8 cellular contexts compared by ENCODE assay signal in genomic region chr9:113564804-113565237, GRCh38.
DNase-seq lines count a peak whose midpoint lies in the region; ATAC-seq, FAIRE-seq and TF ChIP-seq lines count a peak whose summit lies in the region.

No MANE protein-coding gene starts in this region.

- no peaks in the 10 kb centered on the region for H3K9me3 ChIP-seq in GM12878 (replicated peaks; ENCODE audit: control insufficient read depth, insufficient read depth, low read length)
- H3K9me3 ChIP-seq in CD8-positive, alpha-beta memory T cell (ENCODE audit: low read length), result no peaks in the 10 kb centered on the region

- intact Hi-C loops in GM12878 (cut with micrococcal nuclease; ENCODE audit: unreplicated experiment), result loop anchor here (1.0 kb wide), 1 partner anchor 14 kb away; no protein-coding TSS in a partner anchor

- no peaks in the 10 kb centered on the region for H3K9me3 Mint-ChIP-seq in CD8-positive, alpha-beta memory T cell

- ATAC-seq in GM12878 (peak; percentile 6; the same call in 2 of the 3 replicates), GM21786 (IDR thresholded peaks at IDR 0.05; ENCODE audit: unreplicated experiment) (no peak)

- H3K27ac ChIP-seq in GM12878 (ENCODE audit: control insufficient read depth, insufficient read depth), result no peak overlapping the region
- no peak overlapping the region for H3K27ac ChIP-seq in CD8-positive, alpha-beta memory T cell (ENCODE audit: low read depth, low read length)

- no peak for TF ChIP-seq POLR2A in GM12878 (IDR thresholded peaks at IDR 0.05; ENCODE audit: low read depth, low read length)

- TF ChIP-seq RAD21 in GM12878 (IDR thresholded peaks at IDR 0.05; ENCODE audit: insufficient read depth, low read depth, low read length), result no peak

- POLR2A ChIA-PET in GM12878 (lab: Charles Lee), result interaction anchor here (0.8 to 5.3 kb wide), 8 partner anchors 13 to 48 kb away, joined by 3 to 62 read pairs (median 4); no protein-coding TSS in a partner anchor
- POLR2A ChIA-PET in CD8-positive, alpha-beta memory T cell (lab: Charles Lee), result no interaction called here

- FAIRE-seq in GM12878 (lab: Jason Lieb, UNC), result no peak

- peaks cover 3% of the 10 kb centered on the region; the same call in 1 of the 2 replicates for H4K20me1 ChIP-seq in GM12878 (ENCODE audit: control insufficient read depth, insufficient read depth)

- no peak overlapping the region for H3K4me3 Mint-ChIP-seq in CD8-positive, alpha-beta memory T cell

- 69% methylated on average over 17 of the region's 18 CpGs for WGBS in GM12878 (ENCODE audit: insufficient coverage, insufficient replicate concordance, low lambda C conversion rate, missing lambda C conversion rate)

- peak overlapping the region; percentile 66 for H3K4me2 ChIP-seq in GM12878 (ENCODE audit: control insufficient read depth, insufficient read depth)

- in situ Hi-C loops in GM12878 (cut with MboI), result no loop called here

- H3K27ac Mint-ChIP-seq in CD8-positive, alpha-beta memory T cell, result peak overlapping the region in 3 of 8 donors; percentile 38 to 75 (median 74)

- peaks cover 17% of the 10 kb centered on the region for H3K4me1 ChIP-seq in GM12878 (ENCODE audit: control insufficient read depth, insufficient read depth, low read length)
- H3K4me1 ChIP-seq in CD8-positive, alpha-beta memory T cell (ENCODE audit: insufficient read depth, low read length), result peaks cover 14% of the 10 kb centered on the region

- H3K27me3 Mint-ChIP-seq in CD8-positive, alpha-beta memory T cell, result no peaks in the 10 kb centered on the region

- H3K4me3 ChIP-seq in GM12878, result no peak overlapping the region
- H3K4me3 ChIP-seq in iPS-11a (ENCODE audit: low read depth, low read length), result peak overlapping the region; percentile 39
- H3K4me3 ChIP-seq in CD8-positive, alpha-beta memory T cell (ENCODE audit: low read length), result no peak overlapping the region

- H3K79me2 ChIP-seq in GM12878 (ENCODE audit: control insufficient read depth, insufficient read depth, low read length), result peaks cover 4% of the 10 kb centered on the region

- H3K4me1 Mint-ChIP-seq in CD8-positive, alpha-beta memory T cell, result peaks cover 36 to 77% (median 49%) of the 10 kb centered on the region in 3 donors

- DNase-seq in A172 (ENCODE audit: low spot score) (peak; percentile 70), HT1080 (ENCODE audit: low read depth) (peak; percentile 82), GM12878 (ENCODE audit: low read depth, low spot score) (no peak), renal cortical epithelial cell (ENCODE audit: low read depth) (peak; percentile 60)
- DNase-seq in CD8-positive, alpha-beta memory T cell, result no peak
- DNase-seq in stimulated activated CD4-positive, alpha-beta T cell treated with anti-CD3 and anti-CD28 coated beads, Interleukin-15, amount 100 ng/mL, for 24 hours, result no peak

- RAD21 ChIA-PET in GM12878 (lab: Charles Lee; ENCODE audit: unreplicated experiment), result interaction anchor here (1.0 to 4.4 kb wide), 12 partner anchors 10 to 344 kb away, joined by 3 to 36 read pairs (median 7); no protein-coding TSS in a partner anchor

- CTCF ChIA-PET in GM12878 (lab: Yijun Ruan, JAX), result interaction anchor here (0.8 to 4.3 kb wide), 18 partner anchors 8 to 118 kb away, joined by 3 to 35 read pairs (median 5); no protein-coding TSS in a partner anchor
- CTCF ChIA-PET in CD8-positive, alpha-beta memory T cell (lab: Charles Lee), result interaction anchor here (1.0 to 1.2 kb wide), 2 partner anchors 18 to 24 kb away, joined by 3 to 4 read pairs; no protein-coding TSS in a partner anchor

- BruUV-seq in GM12878 (replicated peaks; lab: Mats Ljungman, UMichigan), result no TSS peak

- SMC1A ChIA-PET in GM12878 (lab: Charles Lee; ENCODE audit: uncharacterized antibody, unreplicated experiment), result interaction anchor here (0.6 to 4.5 kb wide), 14 partner anchors 8 to 93 kb away, joined by 3 to 37 read pairs (median 4); no protein-coding TSS in a partner anchor

- TF ChIP-seq EP300 in GM12878 (IDR thresholded peaks at IDR 0.05; ENCODE audit: borderline replicate concordance in 1 of 2, control insufficient read depth in 1 of 2, low read depth in 2 of 2, low read length in 2 of 2), result no peak

- no peak for TF ChIP-seq CTCF in GM12878 (IDR thresholded peaks at IDR 0.05 in 2 of 3, conservative IDR thresholded peaks at IDR 0.05 in 1 of 3; ENCODE audit: control insufficient read depth in 2 of 3, extremely low read depth in 1 of 3, insufficient read depth in 1 of 3, low read depth in 3 of 3, low read length in 3 of 3)

- no peaks in the 10 kb centered on the region for H3K27me3 ChIP-seq in GM12878 (replicated peaks in 1 of 2; ENCODE audit: control insufficient read depth in 2 of 2, insufficient read depth in 2 of 2, low read length in 1 of 2)
- H3K27me3 ChIP-seq in CD8-positive, alpha-beta memory T cell (ENCODE audit: insufficient read depth, low read length, poor library complexity, severe bottlenecking), result no peaks in the 10 kb centered on the region

- peaks cover 0 to 18% (median 2%) of the 10 kb centered on the region in 3 donors for H3K36me3 Mint-ChIP-seq in CD8-positive, alpha-beta memory T cell

- H3K36me3 ChIP-seq in GM12878 (ENCODE audit: control insufficient read depth in 2 of 2, insufficient read depth in 2 of 2, low read length in 1 of 2), result peaks cover 11 to 15% of the 10 kb centered on the region in 2 experiments; a peak in 3 of 4 replicates
- H3K36me3 ChIP-seq in CD8-positive, alpha-beta memory T cell (ENCODE audit: insufficient read depth, low read length), result no peaks in the 10 kb centered on the region

- no peak overlapping the region for H2AFZ ChIP-seq in GM12878 (ENCODE audit: control insufficient read depth, low read depth, low read length)

- no peak overlapping the region for H3K9ac ChIP-seq in GM12878 (ENCODE audit: control insufficient read depth, insufficient read depth, low read length)

TF ChIP-seq in GM12878, 131 proteins besides CTCF, POLR2A, EP300 and RAD21 (continues in another document):
- TF ChIP-seq ZSCAN29 (IDR thresholded peaks at IDR 0.05), result no peak
- TF ChIP-seq HDAC2 (IDR thresholded peaks at IDR 0.05), result no peak
- TF ChIP-seq ZBTB40 (IDR thresholded peaks at IDR 0.05; ENCODE audit: borderline replicate concordance), result no peak
- no peak for TF ChIP-seq DPF2 (IDR thresholded peaks at IDR 0.05)
- TF ChIP-seq BCLAF1 (IDR thresholded peaks at IDR 0.05), result no peak
- TF ChIP-seq TCF12 (IDR thresholded peaks at IDR 0.05; ENCODE audit: low read depth, low read length), result no peak

Comparison
In these comparisons a context has a peak if more than half of its experiments do, and no peak if none do; other contexts are left out.
1. DNase-seq: peak in A172 (single experiment), HT1080 (single experiment) and renal cortical epithelial cell (single experiment); none in GM12878 (single experiment), CD8-positive, alpha-beta memory T cell (0 of 5) and stimulated activated CD4-positive, alpha-beta T cell treated with anti-CD3 and anti-CD28 coated beads, Interleukin-15, amount 100 ng/mL, for 24 hours (single experiment).